In genomic region chr5:87101321-87101720, GRCh38 we compare ENCODE assay signal across 23 cellular contexts.
DNase-seq lines count a peak whose midpoint lies in the region; ATAC-seq, FAIRE-seq and TF ChIP-seq lines count a peak whose summit lies in the region.
"Had no signal": no experiment of that assay in that cellular context is flagged by ENCODE, and none has a peak within 500 bp of the region (broad histone marks: within the 10 kb centered on the region; RNA-seq: fewer than 3 reads in every experiment).

No MANE protein-coding gene starts in this region.

- H3K36me3 ChIP-seq in PC-3 (ENCODE audit: low read depth, low read length): no peaks in the 10 kb centered on the region
- H3K36me3 ChIP-seq: BLaER1 had no signal

- peak; percentile 67 for FAIRE-seq in GM19239 (lab: Jason Lieb, UNC)
- FAIRE-seq: G401.6 had no signal

- H3K27me3 Mint-ChIP-seq in stimulated activated naive B cell treated with anti-CD40 and anti-IgM and Interleukin-4, amounts not matched to agents 10 μg/mL and 1 μg/mL and 100 μg/mL, for 72 hours: no peaks in the 10 kb centered on the region
- H3K27me3 Mint-ChIP-seq in T-cell: no peaks in the 10 kb centered on the region
- H3K27me3 Mint-ChIP-seq: CD4-positive, alpha-beta memory T cell had no signal

- no peak for TF ChIP-seq CTCF in PC-3 (conservative IDR thresholded peaks at IDR 0.05; ENCODE audit: low read depth, low read length)

- H3K9me2 ChIP-seq in PC-3 (replicated peaks; ENCODE audit: low read length): no peaks in the 10 kb centered on the region
- H3K9me2 ChIP-seq: SK-N-SH had no signal

- H4K20me1 ChIP-seq in PC-3 (ENCODE audit: low read length): no peaks in the 10 kb centered on the region
- H4K20me1 ChIP-seq: BLaER1 had no signal

- H3K4me1 ChIP-seq in PC-3 (ENCODE audit: insufficient read depth, low read length): peaks cover 26% of the 10 kb centered on the region
- H3K4me1 ChIP-seq: BLaER1, Caco-2 had no signal

- intact Hi-C loops in PC-3 (cut with micrococcal nuclease): no loop called here

- H3K36me3 Mint-ChIP-seq in stimulated activated naive B cell treated with anti-CD40 and anti-IgM and Interleukin-4, amounts not matched to agents 10 μg/mL and 1 μg/mL and 100 μg/mL, for 72 hours: peaks cover 3% of the 10 kb centered on the region in 2 donors
- H3K36me3 Mint-ChIP-seq in T-cell: no peaks in the 10 kb centered on the region
- H3K36me3 Mint-ChIP-seq: CD4-positive, alpha-beta memory T cell had no signal

- no peak overlapping the region for H3K4me3 ChIP-seq in PC-3 (ENCODE audit: low read length)
- H3K4me3 ChIP-seq: BLaER1 had no signal

- no peaks in the 10 kb centered on the region for H3K79me2 ChIP-seq in PC-3 (ENCODE audit: low read length)

- no peaks in the 10 kb centered on the region for H3K9me3 ChIP-seq in PC-3 (ENCODE audit: low read length)
- H3K9me3 ChIP-seq: BLaER1, Caco-2, SK-N-SH had no signal

- no peak for ATAC-seq in stimulated activated naive B cell treated with anti-CD40 and anti-IgM and Interleukin-4, amounts not matched to agents 10 μg/mL and 1 μg/mL and 100 μg/mL, for 72 hours (replicated peaks)
- ATAC-seq in T-cell (replicated peaks in 1 of 4) (no peak), PC-3 (no peak)
- ATAC-seq: Panc1 had no signal

- H3K27me3 ChIP-seq in PC-3 (ENCODE audit: low read length): no peaks in the 10 kb centered on the region
- H3K27me3 ChIP-seq: BLaER1 had no signal

- H3K4me2 ChIP-seq in PC-3 (ENCODE audit: low read length): no peak overlapping the region
- H3K4me2 ChIP-seq: BLaER1, SK-N-SH had no signal

- H3K4me1 Mint-ChIP-seq in stimulated activated naive B cell treated with anti-CD40 and anti-IgM and Interleukin-4, amounts not matched to agents 10 μg/mL and 1 μg/mL and 100 μg/mL, for 72 hours: peaks cover 44 to 72% of the 10 kb centered on the region in 2 donors
- H3K4me1 Mint-ChIP-seq in T-cell: peaks cover 15 to 24% (median 21%) of the 10 kb centered on the region in 3 donors
- H3K4me1 Mint-ChIP-seq: H9 had no signal

- H3F3A ChIP-seq in PC-3 (ENCODE audit: low read length, unreplicated experiment): no peaks in the 10 kb centered on the region

- CTCF ChIA-PET in T-cell (lab: Charles Lee) (interaction anchor here in 1 of 2 donors (0.6 kb wide), 1 partner anchor 300 kb away, joined by 3 read pairs; no protein-coding TSS in a partner anchor), PC-3 (lab: Charles Lee) (no interaction called here)

- no peak overlapping the region for H2AFZ ChIP-seq in PC-3 (ENCODE audit: low read length)

- DNase-seq in GM19239 (ENCODE audit: insufficient read length, low spot score): no peak
- DNase-seq in dermis blood vessel endothelial cell: peak; percentile 4
- peak; percentile 30 to 81 for DNase-seq in lung microvascular endothelial cell (ENCODE audit: low read depth in 2 of 2)
- DNase-seq in stimulated activated naive B cell treated with anti-CD40 and anti-IgM and Interleukin-4, amounts not matched to agents 10 μg/mL and 1 μg/mL and 100 μg/mL, for 72 hours: no peak
- DNase-seq in hepatic stellate cell (ENCODE audit: low spot score): no peak
- no peak for DNase-seq in T-cell
- DNase-seq in PC-3: no peak
- DNase-seq: Caco-2; CD4-positive, alpha-beta memory T cell; H9; KBM-7; MM.1S; NCI-H1048; NCI-H1417 treated with DMSO at 0.1 percent for 48 hours; NCI-H187 treated with DMSO at 0.1 percent for 48 hours; NCI-H2107; NCI-H446 treated with DMSO at 0.1 percent for 48 hours; NCI-H526 treated with DMSO at 0.1 percent for 48 hours; SIG-M5; SK-N-SH had no signal

- H3K9me3 Mint-ChIP-seq in stimulated activated naive B cell treated with anti-CD40 and anti-IgM and Interleukin-4, amounts not matched to agents 10 μg/mL and 1 μg/mL and 100 μg/mL, for 72 hours: peaks cover 3 to 4% of the 10 kb centered on the region in 2 donors
- peaks cover 2 to 4% (median 3%) of the 10 kb centered on the region in 3 donors for H3K9me3 Mint-ChIP-seq in T-cell
- H3K9me3 Mint-ChIP-seq: H9 had no signal

- no peak overlapping the region for H3K9ac ChIP-seq in PC-3 (ENCODE audit: low read length)
- H3K9ac ChIP-seq: BLaER1, SK-N-SH had no signal

- no TSS peak for BruUV-seq in PC-3 (replicated peaks; lab: Mats Ljungman, UMichigan)

- H3K27ac Mint-ChIP-seq in stimulated activated naive B cell treated with anti-CD40 and anti-IgM and Interleukin-4, amounts not matched to agents 10 μg/mL and 1 μg/mL and 100 μg/mL, for 72 hours: peak overlapping the region; percentile 43
- no peak overlapping the region for H3K27ac Mint-ChIP-seq in T-cell
- H3K27ac Mint-ChIP-seq: CD4-positive, alpha-beta memory T cell; H9 had no signal

- POLR2A ChIA-PET in T-cell (lab: Charles Lee): interaction anchor here in 1 of 2 donors (0.5 kb wide), 1 partner anchor 16 kb away, joined by 5 read pairs; no protein-coding TSS in a partner anchor
- POLR2A ChIA-PET in PC-3 (lab: Charles Lee; ENCODE audit: unreplicated experiment): no interaction called here

- no peak overlapping the region for H3K4me3 Mint-ChIP-seq in stimulated activated naive B cell treated with anti-CD40 and anti-IgM and Interleukin-4, amounts not matched to agents 10 μg/mL and 1 μg/mL and 100 μg/mL, for 72 hours
- H3K4me3 Mint-ChIP-seq in T-cell: no peak overlapping the region
- H3K4me3 Mint-ChIP-seq: CD4-positive, alpha-beta memory T cell; H9 had no signal

- no peak overlapping the region for H3K27ac ChIP-seq in PC-3 (ENCODE audit: low read length)
- H3K27ac ChIP-seq: BLaER1 had no signal

Comparison
In these comparisons a context has a peak if more than half of its experiments do, and no peak if none do; other contexts are left out.
1. DNase-seq: peak in dermis blood vessel endothelial cell (single experiment) and lung microvascular endothelial cell (2 of 2); none in GM19239 (single experiment), stimulated activated naive B cell treated with anti-CD40 and anti-IgM and Interleukin-4, amounts not matched to agents 10 μg/mL and 1 μg/mL and 100 μg/mL, for 72 hours (single experiment), hepatic stellate cell (single experiment), T-cell (0 of 34) and PC-3 (single experiment).